ENCODE assay signal across 8 cellular contexts in the genomic region with DNA sequence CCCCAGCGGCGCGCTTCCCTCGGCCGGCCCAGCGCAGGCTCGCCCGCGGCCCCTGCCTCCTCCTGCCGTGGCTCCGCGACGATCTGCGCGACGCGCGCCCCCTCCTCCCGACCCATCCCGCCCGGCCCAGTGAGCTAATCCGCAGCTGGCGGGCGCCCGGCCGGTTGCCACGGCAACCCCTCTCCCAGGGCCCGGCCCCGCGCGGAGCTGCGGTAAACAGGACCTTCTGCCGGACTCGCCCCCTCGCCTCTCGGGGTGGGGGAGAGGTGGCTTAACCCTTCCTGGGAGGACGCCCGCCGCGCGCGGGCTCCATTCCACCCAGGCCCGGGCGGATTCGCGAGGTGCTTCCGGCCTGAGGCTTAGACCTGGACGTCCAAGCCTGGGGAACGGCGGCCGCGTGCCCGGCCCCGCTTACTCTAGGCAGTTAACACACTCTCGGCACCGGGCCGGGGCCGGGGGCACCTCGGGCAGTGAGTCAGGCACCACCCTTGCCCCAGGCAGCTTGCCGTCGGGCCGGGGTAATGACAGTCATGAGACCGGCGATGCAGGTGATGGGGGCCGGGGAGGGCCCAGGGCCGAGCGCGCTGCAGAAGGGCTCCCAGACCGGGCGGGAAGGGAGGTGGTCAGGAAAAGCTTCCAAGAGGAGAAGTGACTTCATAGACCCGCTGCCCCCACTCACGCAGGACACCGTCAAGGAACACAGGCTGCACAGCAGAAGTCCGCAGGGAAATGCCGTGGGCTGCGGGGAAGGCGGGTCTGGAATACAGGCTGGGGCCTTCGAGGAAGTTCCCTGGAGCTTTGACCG. TPM values are rescaled to one million over a fixed set of nuclear protein-coding genes. Genes with fewer than 3 reads are reported as not detected.
A peak's percentile ranks its signal among the peaks of the same experiment; 100 is the strongest.
DNase-seq lines count a peak whose midpoint lies in the region; ATAC-seq and TF ChIP-seq lines count a peak whose summit lies in the region.

A gene with protein sequence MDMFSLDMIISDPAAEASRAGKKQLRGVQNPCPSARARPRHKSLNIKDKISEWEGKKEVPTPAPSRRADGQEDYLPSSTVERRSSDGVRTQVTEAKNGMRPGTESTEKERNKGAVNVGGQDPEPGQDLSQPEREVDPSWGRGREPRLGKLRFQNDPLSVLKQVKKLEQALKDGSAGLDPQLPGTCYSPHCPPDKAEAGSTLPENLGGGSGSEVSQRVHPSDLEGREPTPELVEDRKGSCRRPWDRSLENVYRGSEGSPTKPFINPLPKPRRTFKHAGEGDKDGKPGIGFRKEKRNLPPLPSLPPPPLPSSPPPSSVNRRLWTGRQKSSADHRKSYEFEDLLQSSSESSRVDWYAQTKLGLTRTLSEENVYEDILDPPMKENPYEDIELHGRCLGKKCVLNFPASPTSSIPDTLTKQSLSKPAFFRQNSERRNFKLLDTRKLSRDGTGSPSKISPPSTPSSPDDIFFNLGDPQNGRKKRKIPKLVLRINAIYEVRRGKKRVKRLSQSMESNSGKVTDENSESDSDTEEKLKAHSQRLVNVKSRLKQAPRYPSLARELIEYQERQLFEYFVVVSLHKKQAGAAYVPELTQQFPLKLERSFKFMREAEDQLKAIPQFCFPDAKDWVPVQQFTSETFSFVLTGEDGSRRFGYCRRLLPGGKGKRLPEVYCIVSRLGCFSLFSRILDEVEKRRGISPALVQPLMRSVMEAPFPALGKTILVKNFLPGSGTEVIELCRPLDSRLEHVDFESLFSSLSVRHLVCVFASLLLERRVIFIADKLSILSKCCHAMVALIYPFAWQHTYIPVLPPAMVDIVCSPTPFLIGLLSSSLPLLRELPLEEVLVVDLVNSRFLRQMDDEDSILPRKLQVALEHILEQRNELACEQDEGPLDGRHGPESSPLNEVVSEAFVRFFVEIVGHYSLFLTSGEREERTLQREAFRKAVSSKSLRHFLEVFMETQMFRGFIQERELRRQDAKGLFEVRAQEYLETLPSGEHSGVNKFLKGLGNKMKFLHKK (minus strand): TSS at position 87 of the 805 bp plus-strand sequence. CDS start 38,416 bp downstream, outside the sequence.

- peak within 1 kb of the TSS; percentile 87 for H3K4me2 ChIP-seq in neural progenitor cell

- no peaks in the 10 kb centered on the region for H3K36me3 ChIP-seq in neural progenitor cell

- DNase-seq in DMS53 treated with DMSO at 0.1 percent for 48 hours (lab: John Stamatoyannopoulos, UW; ENCODE audit: unreplicated experiment) (peak; percentile 41), NCI-H146 (lab: John Stamatoyannopoulos, UW) (peak; percentile 90), head of caudate nucleus (peak; percentile 66 to 92 (median 86)), neural progenitor cell (ENCODE audit: low spot score) (peak; percentile 97), KG1 (lab: John Stamatoyannopoulos, UW) (no peak), HK-2 (ENCODE audit: unreplicated experiment) (no peak)

- H3K36me3 Mint-ChIP-seq in activated naive CD8-positive, alpha-beta T cell = no peaks in the 10 kb centered on the region
- peaks cover 1% of the 10 kb centered on the region for H3K36me3 Mint-ChIP-seq in neural progenitor cell

- H3K27ac Mint-ChIP-seq in activated naive CD8-positive, alpha-beta T cell = no peak within 1 kb of the TSS
- peak within 1 kb of the TSS; percentile 99 for H3K27ac Mint-ChIP-seq in neural progenitor cell

- no peak for TF ChIP-seq CTCF in neural progenitor cell (IDR thresholded peaks at IDR 0.05)

- H3K9me3 ChIP-seq in neural progenitor cell (ENCODE audit: low read depth) = no peaks in the 10 kb centered on the region

- peak within 1 kb of the TSS; percentile 94 for H3K4me3 ChIP-seq in neural progenitor cell

- H3K27ac ChIP-seq in neural progenitor cell = no peak within 1 kb of the TSS

- intact Hi-C loops in head of caudate nucleus (cut with DNase I) = no loop called here

- peaks cover 16% of the 10 kb centered on the region for H3K4me1 Mint-ChIP-seq in activated naive CD8-positive, alpha-beta T cell (ENCODE audit: low read depth)
- peaks cover 53% of the 10 kb centered on the region for H3K4me1 Mint-ChIP-seq in neural progenitor cell

- H3F3A ChIP-seq in neural progenitor cell (ENCODE audit: low read depth) = peaks cover 36% of the 10 kb centered on the region

- peaks cover 34% of the 10 kb centered on the region for H3K27me3 Mint-ChIP-seq in activated naive CD8-positive, alpha-beta T cell
- H3K27me3 Mint-ChIP-seq in neural progenitor cell (ENCODE audit: insufficient read depth, low read depth) = peaks cover 12% of the 10 kb centered on the region

- peak within 1 kb of the TSS; percentile 93 for H2AFZ ChIP-seq in neural progenitor cell (replicated peaks)

- peaks cover 27% of the 10 kb centered on the region for H3K79me2 ChIP-seq in neural progenitor cell (ENCODE audit: low read depth)

- peaks cover 19% of the 10 kb centered on the region for H3K27me3 ChIP-seq in neural progenitor cell

- ATAC-seq in HG03521 (IDR thresholded peaks at IDR 0.05; ENCODE audit: unreplicated experiment) = no peak

- H3K9me3 Mint-ChIP-seq in activated naive CD8-positive, alpha-beta T cell (ENCODE audit: low read depth) = no peaks in the 10 kb centered on the region
- H3K9me3 Mint-ChIP-seq in neural progenitor cell = peaks cover 2% of the 10 kb centered on the region

- peaks cover 33% of the 10 kb centered on the region for H4K20me1 ChIP-seq in neural progenitor cell (ENCODE audit: low read depth)

- H3K9ac ChIP-seq in neural progenitor cell = peak within 1 kb of the TSS; percentile 55

- H3K4me3 Mint-ChIP-seq in activated naive CD8-positive, alpha-beta T cell = peak within 1 kb of the TSS; percentile 90
- peak within 1 kb of the TSS; percentile 100 for H3K4me3 Mint-ChIP-seq in neural progenitor cell

- peaks cover 21% of the 10 kb centered on the region for H3K4me1 ChIP-seq in neural progenitor cell

RNA-seq across cellular contexts. Expression of the gene that starts here (rescaled TPM):
- total RNA-seq in neural progenitor cell (ENCODE audit: low replicate concordance) = 23.7 and 27.0 TPM in 2 replicates

Comparison
In these comparisons a context has a peak if more than half of its experiments do, and no peak if none do; other contexts are left out.
1. DNase-seq: peak in DMS53 treated with DMSO at 0.1 percent for 48 hours (single experiment), NCI-H146 (single experiment), head of caudate nucleus (42 of 42) and neural progenitor cell (single experiment); none in KG1 (single experiment) and HK-2 (single experiment).